In the genomic region with DNA sequence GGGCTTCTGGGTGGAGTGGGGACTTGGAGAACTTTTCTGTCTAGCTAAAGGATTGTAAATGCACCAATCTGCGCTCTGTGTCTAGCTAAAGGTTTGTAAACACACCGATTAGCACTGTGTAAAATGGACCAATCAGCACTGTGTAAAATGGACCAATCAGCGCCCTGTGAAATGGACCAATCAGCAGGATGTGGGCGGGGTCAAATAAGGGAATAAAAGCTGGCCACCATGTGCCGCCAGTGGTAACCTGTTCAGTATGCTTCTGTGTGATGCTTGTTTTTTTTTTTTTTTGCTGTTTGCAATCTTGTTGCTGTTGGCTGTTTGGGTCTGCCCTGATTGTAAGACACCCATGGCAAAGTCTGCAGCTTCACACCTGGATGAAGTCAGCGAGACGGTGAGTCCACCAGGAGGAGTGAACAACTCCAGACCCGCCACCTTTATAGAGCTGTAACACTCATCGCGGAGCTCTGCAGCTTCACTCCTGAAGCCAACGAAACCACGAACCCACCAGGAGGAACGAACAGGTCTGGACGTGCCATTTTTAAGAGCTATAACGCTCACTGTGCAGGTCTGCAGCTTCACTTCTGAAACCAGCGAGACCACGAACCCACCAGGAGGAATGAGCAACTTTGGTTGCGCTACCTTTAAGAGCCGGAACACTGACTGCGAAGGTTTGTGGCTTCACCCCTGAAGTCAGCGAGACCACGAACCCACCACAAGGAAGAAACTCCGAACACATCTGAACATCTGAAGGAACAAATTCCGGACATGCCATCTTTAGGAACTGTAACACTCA, we compare ENCODE assay signal across 9 cellular contexts.
DNase-seq lines count a peak whose midpoint lies in the region; FAIRE-seq and TF ChIP-seq lines count a peak whose summit lies in the region.
"Had no signal": no experiment of that assay in that cellular context is flagged by ENCODE, and none has a peak within 500 bp of the region (broad histone marks: within the 10 kb centered on the region; RNA-seq: fewer than 3 reads in every experiment).

No MANE protein-coding gene starts in this region.

- FAIRE-seq in astrocyte (lab: Jason Lieb, UNC): no peak

- no peak overlapping the region for H3K4me2 ChIP-seq in astrocyte (ENCODE audit: low read length)

- H2AFZ ChIP-seq in astrocyte (ENCODE audit: low read depth, low read length): no peak overlapping the region

- H3K4me1 Mint-ChIP-seq in astrocyte (ENCODE audit: low read depth, unreplicated experiment): peaks cover 4% of the 10 kb centered on the region

- H3K9me3 ChIP-seq in astrocyte (ENCODE audit: insufficient read depth, low read depth, low read length): no peaks in the 10 kb centered on the region

- no peaks in the 10 kb centered on the region for H3K36me3 Mint-ChIP-seq in astrocyte (ENCODE audit: low read depth, unreplicated experiment)

- no peaks in the 10 kb centered on the region for H3K36me3 ChIP-seq in astrocyte (ENCODE audit: insufficient read depth, low read length)
- no peaks in the 10 kb centered on the region for H3K36me3 ChIP-seq in brain microvascular endothelial cell (replicated peaks)

- H3K79me2 ChIP-seq in astrocyte (ENCODE audit: insufficient read depth, low read length): no peaks in the 10 kb centered on the region

- H3K27me3 Mint-ChIP-seq in astrocyte (ENCODE audit: low read depth, unreplicated experiment): peaks cover 19% of the 10 kb centered on the region

- peaks cover 2% of the 10 kb centered on the region for H3K9me3 Mint-ChIP-seq in astrocyte (ENCODE audit: unreplicated experiment)

- H4K20me1 ChIP-seq in astrocyte (ENCODE audit: insufficient read depth, low read length): no peaks in the 10 kb centered on the region

- H3K4me3 Mint-ChIP-seq in astrocyte (ENCODE audit: unreplicated experiment): no peak overlapping the region

- DNase-seq in GM19240 (ENCODE audit: insufficient read length, low spot score) (peak; percentile 25), astrocyte (ENCODE audit: low read depth) (peak; percentile 49), brain microvascular endothelial cell (no peak), kidney tubule cell (ENCODE audit: low spot score) (no peak), KG1 (lab: John Stamatoyannopoulos, UW) (no peak), DMS 273 treated with DMSO at 0.1 percent for 48 hours (lab: John Stamatoyannopoulos, UW) (no peak)
- DNase-seq in activated CD4-positive, alpha-beta T cell treated with anti-CD3 and anti-CD28 coated beads for 1 hour: peak; percentile 46
- DNase-seq in stimulated activated CD8-positive, alpha-beta memory T cell treated with anti-CD3 and anti-CD28 coated beads, Interleukin-12 subunit alpha, Interleukin-12 subunit beta, amount 100 ng/mL, for 24 hours (ENCODE audit: extremely low read depth): peak; percentile 17
- DNase-seq: NCI-H446 treated with DMSO at 0.1 percent for 48 hours had no signal

- no peaks in the 10 kb centered on the region for H3K4me1 ChIP-seq in astrocyte (ENCODE audit: insufficient read depth, low read length)

- no peak overlapping the region for H3K27ac Mint-ChIP-seq in astrocyte (ENCODE audit: unreplicated experiment)

- no peaks in the 10 kb centered on the region for H3K27me3 ChIP-seq in astrocyte (ENCODE audit: insufficient read depth, low read length)
- H3K27me3 ChIP-seq in brain microvascular endothelial cell (replicated peaks): no peaks in the 10 kb centered on the region

- H3K4me3 ChIP-seq in astrocyte (ENCODE audit: insufficient read depth, low read depth, low read length) (no peak overlapping the region), brain microvascular endothelial cell (ENCODE audit: low read depth, low read length) (no peak overlapping the region)

- no peak overlapping the region for H3K9ac ChIP-seq in astrocyte (ENCODE audit: low read length)

- TF ChIP-seq CTCF in astrocyte (IDR thresholded peaks at IDR 0.05; ENCODE audit: insufficient read depth, low read depth, low read length): no peak
- TF ChIP-seq CTCF in brain microvascular endothelial cell (IDR thresholded peaks at IDR 0.05; ENCODE audit: low read depth, low read length, missing control alignments): no peak

- no peak overlapping the region for H3K27ac ChIP-seq in astrocyte (ENCODE audit: low read depth, low read length)
- H3K27ac ChIP-seq in brain microvascular endothelial cell: no peak overlapping the region

- in situ Hi-C loops in brain microvascular endothelial cell (cut with HindIII; ENCODE audit: low pct_ligation_motif_present, low sequenced_read_pairs): no loop called here

Comparison
In these comparisons a context has a peak if more than half of its experiments do, and no peak if none do; other contexts are left out.
1. DNase-seq: peak in GM19240 (single experiment), activated CD4-positive, alpha-beta T cell treated with anti-CD3 and anti-CD28 coated beads for 1 hour (single experiment), astrocyte (single experiment) and stimulated activated CD8-positive, alpha-beta memory T cell treated with anti-CD3 and anti-CD28 coated beads, Interleukin-12 subunit alpha, Interleukin-12 subunit beta, amount 100 ng/mL, for 24 hours (single experiment); none in brain microvascular endothelial cell (single experiment), kidney tubule cell (single experiment), KG1 (single experiment) and DMS 273 treated with DMSO at 0.1 percent for 48 hours (single experiment).